ENCODE assay signal across 6 cellular contexts in genomic region chr12:58064681-58065080, GRCh38.
"Had no signal": no experiment of that assay in that cellular context is flagged by ENCODE, and none has a peak within 500 bp of the region (broad histone marks: within the 10 kb centered on the region; RNA-seq: fewer than 3 reads in every experiment).

No MANE protein-coding gene starts in this region.

- DNase-seq: GOT3, H7, HFFc6, IMR-90 had no signal

- H3K9me3 ChIP-seq: HAP-1 had no signal

- H3K4me3 ChIP-seq: HAP-1, K562 had no signal

- H3K4me1 ChIP-seq: HAP-1 had no signal

- H3K36me3 ChIP-seq: HAP-1 had no signal
